Comparison of ENCODE assay signal across 21 cellular contexts in the genomic region with DNA sequence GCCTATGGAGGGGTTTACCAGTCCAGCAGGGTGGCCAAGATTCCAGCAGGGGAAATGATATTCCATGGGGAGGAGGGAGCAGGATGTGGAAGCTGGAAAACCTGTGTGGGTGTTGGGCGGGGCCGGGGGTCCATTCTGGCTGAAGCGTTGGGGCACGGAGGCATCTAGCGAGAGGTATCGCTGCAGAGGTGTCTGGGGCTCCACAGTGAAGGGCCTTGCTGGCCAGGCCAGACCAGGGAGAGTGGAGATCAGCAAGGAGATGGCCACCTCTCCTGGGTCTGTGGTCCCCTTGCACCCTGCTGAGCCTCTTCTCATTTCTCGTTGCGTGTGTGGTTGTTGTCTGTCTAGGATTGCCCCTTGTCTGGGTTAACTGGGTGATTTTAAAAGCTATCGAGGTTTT. TPM values are rescaled to one million over a fixed set of nuclear protein-coding genes. Genes with fewer than 3 reads are reported as not detected.
DNase-seq lines count a peak whose midpoint lies in the region; ATAC-seq, FAIRE-seq and TF ChIP-seq lines count a peak whose summit lies in the region.
"Had no signal": no experiment of that assay in that cellular context is flagged by ENCODE, and none has a peak within 500 bp of the region (broad histone marks: within the 10 kb centered on the region; RNA-seq: fewer than 3 reads in every experiment).

No MANE protein-coding gene starts in this region.

- H3K14ac ChIP-seq in IMR-90 (replicated peaks; ENCODE audit: low read depth, low read length) (no peak overlapping the region), H1 (ENCODE audit: insufficient read length) (no peak overlapping the region)

- 80% methylated on average over 2 of the region's 9 CpGs; no CpG with 5 or more reads in 1 of the 2 experiments for WGBS in IMR-90 (ENCODE audit: extremely low coverage in 2 of 2, insufficient read length in 1 of 2), 2 experiments
- 94% methylated on average over 9 of the region's 9 CpGs; no CpG with 5 or more reads in 1 of the 2 experiments for WGBS in H1 (ENCODE audit: extremely low coverage in 1 of 2, insufficient coverage in 1 of 2, insufficient read length in 1 of 2, insufficient replicate concordance in 2 of 2, low coverage in 1 of 2, low lambda C conversion rate in 2 of 2, missing lambda C conversion rate in 1 of 2), 2 experiments
- WGBS in stomach, 5 donors = 53 to 74% (median 65%) methylated on average over 9 of the region's 9 CpGs

- no peak for DNase-seq in IMR-90
- no peak for DNase-seq in H1 (ENCODE audit: low read depth in 1 of 2, low spot score in 2 of 2)
- no peak for DNase-seq in memory B cell (ENCODE audit: low spot score in 2 of 2)
- DNase-seq in stomach = no peak
- DNase-seq in NCI-H2107 (lab: John Stamatoyannopoulos, UW) = no peak
- DNase-seq: activated CD4-positive, CD25-positive, alpha-beta regulatory T cell; activated CD8-positive, alpha-beta T cell treated with anti-CD3 and anti-CD28 coated beads for 36 hours; activated T-cell treated with anti-CD3 and anti-CD28 coated beads, Interleukin-2, amount 50 U/mL, for 4 hours; effector CD4-positive, alpha-beta T cell; HFFc6; midbrain; NCI-H748 treated with DMSO at 0.1 percent for 48 hours; stimulated activated CD4-positive, alpha-beta T cell treated with anti-CD3 and anti-CD28 coated beads, Interleukin-2, amount 100 ng/mL, for 48 hours; T-helper 2 cell had no signal

- H3K4me1 ChIP-seq in IMR-90 (ENCODE audit: control insufficient read depth, insufficient read depth, low read length) (peaks cover 6% of the 10 kb centered on the region; the same call in 1 of the 2 replicates), H1 (replicated peaks in 1 of 4; ENCODE audit: control insufficient read depth in 3 of 4, insufficient read depth in 4 of 4, low read length in 3 of 4) (peaks cover 0 to 11% (median 3%) of the 10 kb centered on the region in 4 experiments; a peak in 4 of 7 replicates), stomach (peaks cover 56 to 75% (median 71%) of the 10 kb centered on the region in 4 donors)

- H3K4me3 ChIP-seq in IMR-90 (ENCODE audit: insufficient read depth, low read depth, low read length) (no peak overlapping the region), H1 (ENCODE audit: extremely low read depth in 1 of 4, insufficient read depth in 2 of 4, low read depth in 3 of 4, low read length in 4 of 4) (no peak overlapping the region), stomach (peak overlapping the region in 1 of 4 donors; percentile 21)

- POLR2A ChIA-PET in IMR-90 (lab: Charles Lee; ENCODE audit: unreplicated experiment) = no interaction called here
- POLR2A ChIA-PET in H1 (lab: Charles Lee; ENCODE audit: partially characterized antibody) = no interaction called here

- H3K27ac Mint-ChIP-seq in memory B cell = peak overlapping the region; percentile 21
- H3K27ac Mint-ChIP-seq: activated CD8-positive, alpha-beta T cell treated with anti-CD3 and anti-CD28 coated beads for 36 hours; B cell; HFFc6 had no signal

- H3K23ac ChIP-seq in IMR-90 (ENCODE audit: low read depth, low read length) = no peak overlapping the region
- no peak overlapping the region for H3K23ac ChIP-seq in H1 (ENCODE audit: insufficient read length)

- in situ Hi-C loops in IMR-90 (cut with MboI; ENCODE audit: low sequenced_read_pairs) = no loop called here

- TF ChIP-seq EP300 in H1 (IDR thresholded peaks at IDR 0.05; ENCODE audit: borderline replicate concordance in 1 of 2, low read depth in 2 of 2, low read length in 2 of 2) (no peak), stomach (IDR thresholded peaks at IDR 0.05) (no peak)

- no peaks in the 10 kb centered on the region for H3K79me1 ChIP-seq in IMR-90 (ENCODE audit: low read depth in 1 of 2, low read length in 2 of 2)
- peaks cover 12% of the 10 kb centered on the region for H3K79me1 ChIP-seq in H1 (ENCODE audit: low read depth, low read length)

- no peaks in the 10 kb centered on the region for H3K27me3 Mint-ChIP-seq in memory B cell
- H3K27me3 Mint-ChIP-seq: activated CD8-positive, alpha-beta T cell treated with anti-CD3 and anti-CD28 coated beads for 36 hours; B cell had no signal

- no peaks in the 10 kb centered on the region for H3K9me3 ChIP-seq in IMR-90 (ENCODE audit: control insufficient read depth, insufficient read depth, low read length)
- no peaks in the 10 kb centered on the region; a peak in 1 of 4 replicates for H3K9me3 ChIP-seq in H1 (ENCODE audit: insufficient read depth in 2 of 2, low read depth in 1 of 2, low read length in 1 of 2)
- H3K9me3 ChIP-seq in stomach = no peaks in the 10 kb centered on the region
- H3K9me3 ChIP-seq: SJCRH30 had no signal

- H3K4me1 Mint-ChIP-seq in memory B cell = peaks cover 54% of the 10 kb centered on the region

- TF ChIP-seq CTCF in IMR-90 (conservative IDR thresholded peaks at IDR 0.05; ENCODE audit: low read depth, low read length) (no peak), H1 (IDR thresholded peaks at IDR 0.05; ENCODE audit: control extremely low read depth in 1 of 3, insufficient read depth in 1 of 3, low read depth in 1 of 3, low read length in 3 of 3) (no peak), stomach (IDR thresholded peaks at IDR 0.05) (no peak)

- H2AK5ac ChIP-seq in IMR-90 (ENCODE audit: low read depth, low read length) (no peak overlapping the region), H1 (ENCODE audit: low read depth, low read length) (no peak overlapping the region)

- H2BK15ac ChIP-seq in IMR-90 (ENCODE audit: low read depth, low read length) (no peak overlapping the region), H1 (ENCODE audit: low read length) (no peak overlapping the region)

- H2AFZ ChIP-seq in IMR-90 (replicated peaks; ENCODE audit: low read length, poor library complexity) = peak overlapping the region; percentile 52
- no peak overlapping the region for H2AFZ ChIP-seq in H1 (ENCODE audit: low read length)

- no peak overlapping the region for H3K56ac ChIP-seq in IMR-90 (ENCODE audit: extremely low read depth, insufficient read depth, low read length)
- H3K56ac ChIP-seq in H1 (replicated peaks; ENCODE audit: insufficient read length, low read depth, low read length) = no peak overlapping the region

- no peak for FAIRE-seq in H1 (lab: Jason Lieb, UNC)
- FAIRE-seq: bronchial epithelial cell, G401.6 had no signal

- no TSS peak for BruUV-seq in IMR-90 (replicated peaks; lab: Mats Ljungman, UMichigan)

- no peak overlapping the region for H2AK9ac ChIP-seq in IMR-90 (replicated peaks; ENCODE audit: low read depth, low read length, poor library complexity)

- intact Hi-C loops in IMR-90 (cut with micrococcal nuclease) = no loop called here
- intact Hi-C loops in stomach (cut with DNase I; ENCODE audit: low total_unique reads) = no loop called here

- TF ChIP-seq POLR2A in IMR-90 (IDR thresholded peaks at IDR 0.05; ENCODE audit: low read depth, low read length) = no peak
- TF ChIP-seq POLR2A in H1 (IDR thresholded peaks at IDR 0.05; ENCODE audit: control extremely low read depth in 1 of 2, low read depth in 2 of 2, low read length in 2 of 2) = no peak
- no peak for TF ChIP-seq POLR2A in stomach (IDR thresholded peaks at IDR 0.05)

- H3K79me2 ChIP-seq in H1 (ENCODE audit: control insufficient read depth in 1 of 2, insufficient read depth in 2 of 2, low read length in 2 of 2) = peaks cover 0 to 80% of the 10 kb centered on the region in 2 experiments; a peak in 2 of 4 replicates

- H3K4me2 ChIP-seq in IMR-90 (ENCODE audit: low read depth, low read length) (no peak overlapping the region), H1 (ENCODE audit: insufficient read depth in 1 of 2, low read depth in 2 of 2, low read length in 2 of 2) (no peak overlapping the region; a peak in 1 of 4 replicates)

- H4K20me1 ChIP-seq in IMR-90 (ENCODE audit: insufficient read depth, low read length) (no peaks in the 10 kb centered on the region), H1 (replicated peaks in 1 of 2; ENCODE audit: control insufficient read depth in 1 of 2, insufficient read depth in 2 of 2, low read length in 2 of 2) (peaks cover 3 to 4% of the 10 kb centered on the region in 2 experiments)

- no peak overlapping the region for H3K4ac ChIP-seq in IMR-90 (ENCODE audit: low read depth, low read length)
- H3K4ac ChIP-seq in H1 (replicated peaks; ENCODE audit: insufficient read length, low read depth, low read length) = peak overlapping the region; percentile 10

- H4K8ac ChIP-seq in IMR-90 (ENCODE audit: low read depth in 2 of 2, low read length in 2 of 2) (no peak overlapping the region), H1 (ENCODE audit: extremely low read depth, insufficient read depth, low read length) (no peak overlapping the region)

- no peak for TF ChIP-seq RAD21 in IMR-90 (IDR thresholded peaks at IDR 0.05; ENCODE audit: low read length)
- TF ChIP-seq RAD21 in H1 (IDR thresholded peaks at IDR 0.05 in 1 of 2, conservative IDR thresholded peaks at IDR 0.05 in 1 of 2; ENCODE audit: low read depth in 2 of 2, low read length in 2 of 2) = no peak

- H2BK5ac ChIP-seq in IMR-90 (ENCODE audit: low read depth, low read length, poor library complexity, severe bottlenecking) (no peak overlapping the region), H1 (ENCODE audit: low read depth, low read length) (no peak overlapping the region)

- H4K91ac ChIP-seq in IMR-90 (ENCODE audit: insufficient read depth, low read depth, low read length) (no peak overlapping the region), H1 (replicated peaks; ENCODE audit: insufficient read length, low read length) (no peak overlapping the region)

- H4K5ac ChIP-seq in IMR-90 (ENCODE audit: low read depth, low read length) (no peak overlapping the region), H1 (ENCODE audit: insufficient read length, low read depth, low read length) (no peak overlapping the region)

- no peak for ATAC-seq in IMR-90 (ENCODE audit: low read depth)
- no peak for ATAC-seq in memory B cell (ENCODE audit: low read depth)
- ATAC-seq in GM21723 (IDR thresholded peaks at IDR 0.05; ENCODE audit: unreplicated experiment) = no peak
- no peak for ATAC-seq in HG03520 (IDR thresholded peaks at IDR 0.05; ENCODE audit: unreplicated experiment)
- ATAC-seq: activated CD8-positive, alpha-beta T cell treated with anti-CD3 and anti-CD28 coated beads for 36 hours; activated T-cell treated with anti-CD3 and anti-CD28 coated beads, Interleukin-2, amount 50 U/mL, for 4 hours; sciatic nerve had no signal

- no peak overlapping the region for H3K4me3 Mint-ChIP-seq in memory B cell
- H3K4me3 Mint-ChIP-seq: activated CD8-positive, alpha-beta T cell treated with anti-CD3 and anti-CD28 coated beads for 36 hours; activated T-cell treated with anti-CD3 and anti-CD28 coated beads, Interleukin-2, amount 50 U/mL, for 4 hours; B cell; HFFc6 had no signal

- no peak overlapping the region for H3K9ac ChIP-seq in IMR-90 (ENCODE audit: low read depth, low read length)
- 0 out of 7 replicates have a peak overlapping the region, but pooled peaks of 1 of the 4 experiments have one; percentile 14 for H3K9ac ChIP-seq in H1 (replicated peaks in 1 of 4; ENCODE audit: extremely low read depth in 1 of 4, low read depth in 3 of 4, low read length in 3 of 4)

- H3K27ac ChIP-seq in IMR-90 (ENCODE audit: insufficient read depth, low read length) (no peak overlapping the region), H1 (ENCODE audit: low read depth, low read length) (no peak overlapping the region), stomach (peak overlapping the region; percentile 77 to 99 (median 88))

- H3K9me3 Mint-ChIP-seq in memory B cell = peaks cover 2% of the 10 kb centered on the region

- H3K9me1 ChIP-seq in IMR-90 (ENCODE audit: insufficient read depth, low read length) = no peaks in the 10 kb centered on the region; the same call in 1 of the 2 replicates

- dilution Hi-C loops in IMR-90 (cut with HindIII; ENCODE audit: low sequenced_read_pairs, unreplicated experiment) = no loop called here

- no peak overlapping the region for H3K18ac ChIP-seq in IMR-90 (ENCODE audit: low read depth, low read length)
- H3K18ac ChIP-seq in H1 (ENCODE audit: extremely low read depth, low read length) = no peak overlapping the region

- CTCF ChIA-PET in IMR-90 (lab: Yijun Ruan, JAX) (interaction anchor here (1.1 kb wide), 1 partner anchor 28 kb away, joined by 4 read pairs; no protein-coding TSS in a partner anchor), H1 (lab: Charles Lee; ENCODE audit: partially characterized antibody) (interaction anchor here (0.8 to 1.6 kb wide), 3 partner anchors 18 to 35 kb away, joined by 3 to 5 read pairs (median 3); no protein-coding TSS in a partner anchor)

- H2BK120ac ChIP-seq in IMR-90 (ENCODE audit: low read depth, low read length) = no peak overlapping the region
- no peak overlapping the region for H2BK120ac ChIP-seq in H1 (replicated peaks; ENCODE audit: low read depth, low read length)

- H3K23me2 ChIP-seq in H1 (ENCODE audit: low read depth, low read length) = no peaks in the 10 kb centered on the region; the same call in 1 of the 2 replicates

- peaks cover 18% of the 10 kb centered on the region for H3K36me3 Mint-ChIP-seq in memory B cell

- no peaks in the 10 kb centered on the region for H3K27me3 ChIP-seq in IMR-90 (ENCODE audit: control insufficient read depth, insufficient read depth, low read length)
- H3K27me3 ChIP-seq in H1 (replicated peaks in 1 of 4; ENCODE audit: control insufficient read depth in 3 of 4, extremely low read depth in 1 of 4, insufficient read depth in 3 of 4, low read length in 3 of 4) = no peaks in the 10 kb centered on the region
- no peaks in the 10 kb centered on the region for H3K27me3 ChIP-seq in stomach
- H3K27me3 ChIP-seq: SJCRH30 had no signal

- H3K36me3 ChIP-seq in IMR-90 (ENCODE audit: control insufficient read depth, insufficient read depth, low read length) (no peaks in the 10 kb centered on the region), H1 (ENCODE audit: control insufficient read depth in 2 of 4, insufficient read depth in 4 of 4, low read length in 3 of 4) (no peaks in the 10 kb centered on the region), stomach (peaks cover 0 to 6% (median 4%) of the 10 kb centered on the region in 4 donors)
- H3K36me3 ChIP-seq: SJCRH30 had no signal

- H2BK12ac ChIP-seq in H1 (ENCODE audit: low read depth, low read length) = no peak overlapping the region

- H2BK20ac ChIP-seq in IMR-90 (ENCODE audit: low read depth, low read length) (no peak overlapping the region), H1 (ENCODE audit: low read length) (no peak overlapping the region)

RNA-seq across cellular contexts. Expression of gene COQ8A, which starts 6.2 kb away (rescaled TPM):
- total RNA-seq in IMR-90 (2012; rRNA removed) = 3.3 and 3.8 TPM in 2 replicates
- polyA plus RNA-seq in IMR-90 (2012; rRNA removed) = 5.8 and 6.1 TPM in 2 replicates
- 4.5 and 6.1 TPM in 2 replicates for polyA plus RNA-seq in IMR-90 (2012; cell fraction: cytosol; rRNA removed)
- 13.1 and 19.4 TPM in 2 replicates for polyA plus RNA-seq in IMR-90 (2012; cell fraction: nucleus; rRNA removed; ENCODE audit: low replicate concordance)
- 38.9 and 39.0 TPM in 2 replicates for total RNA-seq in H1 (2021; fragmentation: NEBNext Ultra II Directional; extraction: Animal tissue kit (Norgen Biotek cat#: 25700))
- polyA plus RNA-seq in H1 (2011; rRNA removed) = 28.5 and 40.2 TPM in 2 replicates
- 38.6 TPM for polyA plus RNA-seq in H1 (2011; cell fraction: cytosol; rRNA removed)
- polyA plus RNA-seq in H1 (2011; cell fraction: nucleus; rRNA removed) = 61.2 TPM
- polyA plus RNA-seq in H1 (2012, experiment 1 of 2) = 27.1 to 32.5 TPM (median 31.3 TPM) in 4 replicates
- 35.2 TPM for polyA plus RNA-seq in H1 (2012, experiment 2 of 2)
- 17.0 TPM for polyA plus RNA-seq in H1 (2013, experiment 1 of 2)
- 17.1 TPM for polyA plus RNA-seq in H1 (2013, experiment 2 of 2)
- 19.0 and 25.9 TPM in 2 replicates for polyA minus RNA-seq in H1 (2011; rRNA and poly(A)+ RNA removed)
- polyA minus RNA-seq in H1 (2011; cell fraction: cytosol; rRNA and poly(A)+ RNA removed) = 16.7 TPM
- polyA minus RNA-seq in H1 (2011; cell fraction: nucleus; rRNA and poly(A)+ RNA removed) = 16.0 TPM
- total RNA-seq in stomach = 100 to 1,000 TPM in 2 of 5 donors, 10 to 100 TPM in 3; 26.4 to 384 (median 91.7) TPM
- 10 to 100 TPM; 51.6 to 66.4 (median 61.9) TPM for polyA plus RNA-seq in stomach

Comparison
In these comparisons a context has a peak if more than half of its experiments do, and no peak if none do; other contexts are left out.
1. H3K27ac ChIP-seq: peak in stomach (5 of 5); none in IMR-90 (single experiment) and H1 (single experiment).